ENCODE assay signal across 33 cellular contexts in genomic region chr6:168208854-168209253, GRCh38.
DNase-seq lines count a peak whose midpoint lies in the region; ATAC-seq and TF ChIP-seq lines count a peak whose summit lies in the region.
"Had no signal": no experiment of that assay in that cellular context is flagged by ENCODE, and none has a peak within 500 bp of the region (broad histone marks: within the 10 kb centered on the region; RNA-seq: fewer than 3 reads in every experiment).

No MANE protein-coding gene starts in this region.

- peaks cover 0 to 12% (median 0%) of the 10 kb centered on the region in 11 experiments; a peak in 8 of 22 replicates for H3K27me3 ChIP-seq in BLaER1 treated with 17β-estradiol and CSF1 and Interleukin-3, amounts not matched to agents 10 nM and 100 nM
- H3K27me3 ChIP-seq in HUES6 (ENCODE audit: control insufficient read depth, insufficient read depth, low read length) (peaks cover 15% of the 10 kb centered on the region), endodermal cell (ENCODE audit: control insufficient read depth, insufficient read depth, low read length, poor library complexity, severe bottlenecking) (no peaks in the 10 kb centered on the region), lower lobe of right lung (ENCODE audit: low read depth) (no peaks in the 10 kb centered on the region)
- H3K27me3 ChIP-seq: pancreas, testis had no signal

- H3K27ac ChIP-seq in BLaER1 treated with 17β-estradiol and CSF1 and Interleukin-3, amounts not matched to agents 10 nM and 100 nM, result no peak overlapping the region
- no peak overlapping the region for H3K27ac ChIP-seq in HUES6 (ENCODE audit: low read depth, low read length)
- H3K27ac ChIP-seq in endodermal cell (ENCODE audit: low read depth, low read length), result no peak overlapping the region
- no peak overlapping the region for H3K27ac ChIP-seq in lower lobe of right lung
- H3K27ac ChIP-seq: pancreas, testis had no signal

- H3K27me3 Mint-ChIP-seq in endodermal cell (ENCODE audit: insufficient read depth), result peaks cover 28% of the 10 kb centered on the region
- peaks cover 7% of the 10 kb centered on the region for H3K27me3 Mint-ChIP-seq in nephron (ENCODE audit: low read depth)

- H3K27ac Mint-ChIP-seq in endodermal cell, result peak overlapping the region; percentile 16
- peak overlapping the region in 2 of 3 experiments; percentile 23 to 51 for H3K27ac Mint-ChIP-seq in nephron
- H3K27ac Mint-ChIP-seq: activated CD4-positive, alpha-beta memory T cell treated with anti-CD3 and anti-CD28 coated beads, Interleukin-2, amount 10 ng/mL, durations not matched to agents 7 days and 5 days; activated naive CD4-positive, alpha-beta T cell treated with anti-CD3 and anti-CD28 coated beads for 36 hours; activated T-helper 1 cell treated with anti-CD3 and anti-CD28 coated beads, Interleukin-12 subunit alpha, Interleukin-12 subunit beta, Interleukin-2, Interleukin-4 antibody, amounts not matched to agents 30 ng/mL and 10 ng/mL and 1 ng/mL, durations not matched to agents 14 hours and 24 hours and 36 hours; CD4-positive, alpha-beta memory T cell; naive thymus-derived CD4-positive, alpha-beta T cell had no signal

- peak overlapping the region; percentile 28 for H3K4me3 Mint-ChIP-seq in endodermal cell
- no peak overlapping the region for H3K4me3 Mint-ChIP-seq in nephron
- H3K4me3 Mint-ChIP-seq: activated CD4-positive, alpha-beta memory T cell treated with anti-CD3 and anti-CD28 coated beads, Interleukin-2, amount 10 ng/mL, durations not matched to agents 7 days and 5 days; activated naive CD4-positive, alpha-beta T cell treated with anti-CD3 and anti-CD28 coated beads for 36 hours; activated T-helper 1 cell treated with anti-CD3 and anti-CD28 coated beads, Interleukin-12 subunit alpha, Interleukin-12 subunit beta, Interleukin-2, Interleukin-4 antibody, amounts not matched to agents 30 ng/mL and 10 ng/mL and 1 ng/mL, durations not matched to agents 14 hours and 24 hours and 36 hours; CD4-positive, alpha-beta memory T cell; naive thymus-derived CD4-positive, alpha-beta T cell had no signal

- peaks cover 13 to 25% (median 17%) of the 10 kb centered on the region in 11 experiments for H3K9me3 ChIP-seq in BLaER1 treated with 17β-estradiol and CSF1 and Interleukin-3, amounts not matched to agents 10 nM and 100 nM (replicated peaks in 1 of 11)
- H3K9me3 ChIP-seq in HUES6 (ENCODE audit: control insufficient read depth, insufficient read depth, low read depth, low read length), result no peaks in the 10 kb centered on the region; the same call in 1 of the 2 replicates
- no peaks in the 10 kb centered on the region for H3K9me3 ChIP-seq in endodermal cell (ENCODE audit: control insufficient read depth, low read length)
- no peaks in the 10 kb centered on the region for H3K9me3 ChIP-seq in lower lobe of right lung
- H3K9me3 ChIP-seq: pancreas, testis had no signal

- DNase-seq in endodermal cell (peak; percentile 94), lower lobe of right lung (no peak)
- DNase-seq: activated CD4-positive, alpha-beta memory T cell treated with anti-CD3 and anti-CD28 coated beads, Interleukin-2, amount 10 ng/mL, durations not matched to agents 7 days and 5 days; activated CD4-positive, CD25-positive, alpha-beta regulatory T cell treated with anti-CD3 and anti-CD28 coated beads, Interleukin-2, amount 50 U/mL, for 72 hours; activated CD8-positive, alpha-beta memory T cell treated with anti-CD3 and anti-CD28 coated beads, Interleukin-2, amount 50 U/mL, for 48 hours; activated naive CD4-positive, alpha-beta T cell treated with anti-CD3 and anti-CD28 coated beads for 36 hours; AML-193; CD4-positive, alpha-beta memory T cell; central memory CD4-positive, alpha-beta T cell; cortex of kidney; DND-41; effector memory CD4-positive, alpha-beta T cell; GOT3; hypothalamus; naive thymus-derived CD4-positive, alpha-beta T cell; NCI-H1694 treated with DMSO at 0.1 percent for 48 hours; NCI-H2171; NCI-H510A; NK-92 treated with Interleukin-12 subunit alpha and Interleukin-12 subunit beta, amount 100 ng/mL, for 24 hours; pancreas; Right ventricle myocardium superior; stimulated activated CD4-positive, alpha-beta T cell treated with anti-CD3 and anti-CD28 coated beads, Interleukin-1b, Interleukin-23, amount 100 ng/mL, for 48 hours; stimulated activated naive CD8-positive, alpha-beta T cell treated with anti-CD3 and anti-CD28 coated beads, Interleukin-15, Interleukin-2, amounts not matched to agents 100 U/mL and 50 U/mL, for 24 hours; T-helper 2 cell; testis had no signal

- peaks cover 8 to 66% (median 59%) of the 10 kb centered on the region in 10 experiments for H3K4me1 ChIP-seq in BLaER1 treated with 17β-estradiol and CSF1 and Interleukin-3, amounts not matched to agents 10 nM and 100 nM
- peaks cover 21% of the 10 kb centered on the region for H3K4me1 ChIP-seq in HUES6 (ENCODE audit: control insufficient read depth, insufficient read depth, low read length)
- no peaks in the 10 kb centered on the region for H3K4me1 ChIP-seq in endodermal cell (ENCODE audit: control insufficient read depth, insufficient read depth, low read length)
- H3K4me1 ChIP-seq in lower lobe of right lung, result no peaks in the 10 kb centered on the region
- H3K4me1 ChIP-seq: pancreas, testis had no signal

- peak overlapping the region in 7 of 11 experiments; percentile 35 to 70 (median 57); a peak in 14 of 22 replicates for H3K4me2 ChIP-seq in BLaER1 treated with 17β-estradiol and CSF1 and Interleukin-3, amounts not matched to agents 10 nM and 100 nM

- peaks cover 0 to 5% (median 0%) of the 10 kb centered on the region in 11 experiments; a peak in 3 of 22 replicates for H3K36me3 ChIP-seq in BLaER1 treated with 17β-estradiol and CSF1 and Interleukin-3, amounts not matched to agents 10 nM and 100 nM
- H3K36me3 ChIP-seq in HUES6 (ENCODE audit: control insufficient read depth, insufficient read depth, low read length), result no peaks in the 10 kb centered on the region
- no peaks in the 10 kb centered on the region for H3K36me3 ChIP-seq in endodermal cell (ENCODE audit: control insufficient read depth, insufficient read depth, low read length)
- no peaks in the 10 kb centered on the region for H3K36me3 ChIP-seq in lower lobe of right lung
- H3K36me3 ChIP-seq: pancreas had no signal

- H3K36me3 Mint-ChIP-seq in endodermal cell (ENCODE audit: low read depth), result no peaks in the 10 kb centered on the region
- no peaks in the 10 kb centered on the region for H3K36me3 Mint-ChIP-seq in nephron (ENCODE audit: low read depth)
- H3K36me3 Mint-ChIP-seq: CD4-positive, alpha-beta memory T cell; naive thymus-derived CD4-positive, alpha-beta T cell had no signal

- H3K4me3 ChIP-seq in BLaER1 treated with 17β-estradiol and CSF1 and Interleukin-3, amounts not matched to agents 10 nM and 100 nM, result no peak overlapping the region
- peak overlapping the region; percentile 27; the same call in 1 of the 2 replicates for H3K4me3 ChIP-seq in HUES6 (ENCODE audit: low read depth, low read length)
- H3K4me3 ChIP-seq in endodermal cell (ENCODE audit: low read length), result no peak overlapping the region
- H3K4me3 ChIP-seq in lower lobe of right lung, result no peak overlapping the region
- H3K4me3 ChIP-seq: pancreas, testis had no signal

- H3K9me3 Mint-ChIP-seq in endodermal cell (peaks cover 7% of the 10 kb centered on the region), nephron (peaks cover 10% of the 10 kb centered on the region)
- H3K9me3 Mint-ChIP-seq: activated CD4-positive, alpha-beta memory T cell treated with anti-CD3 and anti-CD28 coated beads, Interleukin-2, amount 10 ng/mL, durations not matched to agents 7 days and 5 days; activated T-helper 1 cell treated with anti-CD3 and anti-CD28 coated beads, Interleukin-12 subunit alpha, Interleukin-12 subunit beta, Interleukin-2, Interleukin-4 antibody, amounts not matched to agents 30 ng/mL and 10 ng/mL and 1 ng/mL, durations not matched to agents 14 hours and 24 hours and 36 hours had no signal

- peaks cover 8% of the 10 kb centered on the region for H3K4me1 Mint-ChIP-seq in endodermal cell
- peaks cover 34% of the 10 kb centered on the region for H3K4me1 Mint-ChIP-seq in nephron
- H3K4me1 Mint-ChIP-seq: activated CD4-positive, alpha-beta memory T cell treated with anti-CD3 and anti-CD28 coated beads, Interleukin-2, amount 10 ng/mL, durations not matched to agents 7 days and 5 days; CD4-positive, alpha-beta memory T cell; naive thymus-derived CD4-positive, alpha-beta T cell had no signal

- 47 to 54% methylated on average over 9 to 10 of the region's 10 CpGs for WGBS in endodermal cell (ENCODE audit: insufficient coverage in 1 of 2, insufficient read length in 1 of 2), 2 experiments

- ATAC-seq in GM21447 (IDR thresholded peaks at IDR 0.05; ENCODE audit: unreplicated experiment) (no peak), SK-N-SH treated with all-trans-retinoic acid at 6 μM for 48 hours (no peak), GM19397 (IDR thresholded peaks at IDR 0.05; ENCODE audit: unreplicated experiment) (no peak), lower lobe of right lung (no peak)
- ATAC-seq: naive thymus-derived CD4-positive, alpha-beta T cell; Panc1; pancreas; stimulated activated naive CD8-positive, alpha-beta T cell treated with anti-CD3 and anti-CD28 coated beads, Interleukin-15, Interleukin-2, amounts not matched to agents 100 U/mL and 50 U/mL, for 24 hours had no signal

- intact Hi-C loops in lower lobe of right lung (cut with DNase I), result no loop called here

- H4K20me1 ChIP-seq in BLaER1 treated with 17β-estradiol and CSF1 and Interleukin-3, amounts not matched to agents 10 nM and 100 nM, result no peaks in the 10 kb centered on the region

- TF ChIP-seq CTCF in endodermal cell (conservative IDR thresholded peaks at IDR 0.05) (no peak), nephron (IDR thresholded peaks at IDR 0.05; ENCODE audit: unreplicated experiment in 3 of 3) (no peak), lower lobe of right lung (IDR thresholded peaks at IDR 0.05) (no peak)

- no peak overlapping the region for H3K9ac ChIP-seq in BLaER1 treated with 17β-estradiol and CSF1 and Interleukin-3, amounts not matched to agents 10 nM and 100 nM
- H3K9ac ChIP-seq in HUES6 (ENCODE audit: low read length), result no peak overlapping the region
- H3K9ac ChIP-seq in endodermal cell (ENCODE audit: extremely low read depth, low read length, poor library complexity, severe bottlenecking), result no peak overlapping the region

TF ChIP-seq in SK-N-SH treated with all-trans-retinoic acid at 6 μM for 48 hours, 23 proteins besides CTCF, POLR2A, EP300 and RAD21 (continues in another document):
- TF ChIP-seq ARNTL (CRISPR knock-in tag; IDR thresholded peaks at IDR 0.05; ENCODE audit: borderline replicate concordance, low read depth), result no peak
- no peak for TF ChIP-seq ZFP30 (CRISPR knock-in tag; IDR thresholded peaks at IDR 0.05)
- no peak for TF ChIP-seq ZNF8 (CRISPR knock-in tag; IDR thresholded peaks at IDR 0.05)
- TF ChIP-seq CSDC2 (CRISPR knock-in tag; IDR thresholded peaks at IDR 0.05), result no peak
